Comparison of ENCODE assay signal across 21 cellular contexts in the genomic region with DNA sequence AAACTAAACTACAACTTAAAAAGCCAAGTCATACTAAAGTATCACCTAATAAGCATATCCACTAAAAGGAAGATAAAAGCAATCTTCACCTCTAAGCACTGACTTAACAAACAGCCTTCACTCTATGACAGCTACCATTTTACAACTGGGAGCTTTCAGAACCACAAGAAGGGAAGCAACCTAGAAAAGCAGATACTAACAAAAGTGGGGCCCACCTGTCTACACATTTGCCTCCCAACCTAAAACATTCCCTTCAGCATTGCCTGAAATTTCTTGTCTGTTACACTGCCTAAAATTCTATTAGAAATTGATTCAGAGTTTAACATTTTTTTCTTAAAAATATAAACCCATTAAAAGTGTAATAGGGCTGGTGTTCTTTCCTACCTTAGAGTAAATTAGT.
"Had no signal": no experiment of that assay in that cellular context is flagged by ENCODE, and none has a peak within 500 bp of the region (broad histone marks: within the 10 kb centered on the region; RNA-seq: fewer than 3 reads in every experiment).

No MANE protein-coding gene starts in this region.

- DNase-seq: Kasumi-1, MM.1S, NCI-H1092 treated with DMSO at 0.1 percent for 48 hours, NCI-H1436, NCI-H187, NCI-H2029, NCI-H2081 treated with DMSO at 0.1 percent for 48 hours, NCI-H2171, NCI-H226, NCI-H446, NCI-H510A, NCI-H524 treated with DMSO at 0.1 percent for 48 hours, NCI-H69, NCI-H774, RPMI8226, SHP77 had no signal

- H3K9me3 Mint-ChIP-seq: IgD-negative memory B cell had no signal

- H3K27ac ChIP-seq: KMS-11 had no signal

- H3K4me3 ChIP-seq: K562 had no signal

- ATAC-seq: HepG2, K562, SK-N-SH treated with all-trans-retinoic acid at 6 μM for 48 hours had no signal

- H3K4me2 ChIP-seq: KMS-11 had no signal

- H3K27ac Mint-ChIP-seq: IgD-negative memory B cell had no signal

- H3K27me3 Mint-ChIP-seq: IgD-negative memory B cell had no signal

- H3K4me3 Mint-ChIP-seq: IgD-negative memory B cell had no signal

- H3K9ac ChIP-seq: KMS-11 had no signal
